In the genomic region with DNA sequence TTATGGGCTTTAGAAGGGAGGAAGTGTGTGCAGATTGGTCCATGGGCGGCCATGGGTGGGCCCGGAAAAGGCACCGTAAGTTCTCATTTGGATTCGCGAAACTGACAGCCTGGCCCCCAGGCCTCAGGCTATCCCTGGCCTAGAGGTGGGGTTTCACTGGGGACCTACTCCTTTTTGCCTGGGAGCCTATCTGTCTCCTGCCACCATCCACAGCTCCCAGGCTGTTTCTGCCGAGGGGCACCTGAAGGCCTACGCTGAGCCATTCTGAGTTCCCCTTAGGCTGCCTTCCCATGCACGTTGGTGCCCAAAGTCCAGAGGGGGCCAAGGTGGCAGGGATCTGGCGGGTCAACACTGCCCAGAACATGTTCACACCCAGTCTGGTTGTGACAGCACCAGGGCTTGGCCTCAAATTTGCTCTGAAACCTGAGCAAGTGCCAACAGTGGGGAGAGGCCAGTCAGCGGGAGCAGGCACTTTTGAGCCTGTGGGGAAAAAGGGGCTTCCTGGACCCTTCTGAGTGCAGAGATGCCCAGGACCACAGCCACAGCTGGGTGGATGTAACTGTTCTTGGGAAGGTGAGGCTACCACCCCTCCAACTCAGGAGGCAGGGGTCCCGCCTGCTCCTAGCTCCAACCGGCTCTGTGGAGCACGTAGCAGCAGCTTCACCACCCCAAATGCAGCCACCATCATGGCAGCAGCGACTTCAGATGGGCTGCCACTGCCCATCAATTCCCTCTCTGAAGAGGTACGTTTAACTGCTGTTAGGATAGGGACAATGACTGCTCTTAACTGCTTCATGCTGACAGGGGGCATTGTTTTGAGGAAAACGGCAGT, we compare ENCODE assay signal across 26 cellular contexts.
"Had no signal": no experiment of that assay in that cellular context is flagged by ENCODE, and none has a peak within 500 bp of the region (broad histone marks: within the 10 kb centered on the region; RNA-seq: fewer than 3 reads in every experiment).

No MANE protein-coding gene starts in this region.

- H3K4me3 Mint-ChIP-seq: naive thymus-derived CD8-positive, alpha-beta T cell; nephron progenitor cell; stimulated activated naive CD8-positive, alpha-beta T cell treated with anti-CD3 and anti-CD28 coated beads, Interleukin-15, amount 100 ng/mL, for 72 hours had no signal

- H3K27ac Mint-ChIP-seq: naive thymus-derived CD8-positive, alpha-beta T cell; nephron progenitor cell; stimulated activated naive CD8-positive, alpha-beta T cell treated with anti-CD3 and anti-CD28 coated beads, Interleukin-15, amount 100 ng/mL, for 72 hours had no signal

- H3K36me3 ChIP-seq: gastrocnemius medialis, lower lobe of right lung, ovary, right lobe of liver, suprapubic skin, transverse colon, vagina had no signal

- H3K27me3 Mint-ChIP-seq: naive thymus-derived CD8-positive, alpha-beta T cell; stimulated activated naive CD8-positive, alpha-beta T cell treated with anti-CD3 and anti-CD28 coated beads, Interleukin-15, amount 100 ng/mL, for 72 hours had no signal

- H3K27me3 ChIP-seq: dorsolateral prefrontal cortex, gastrocnemius medialis, ovary, right lobe of liver, suprapubic skin, transverse colon, vagina had no signal

- H3K9me3 ChIP-seq: ovary, right lobe of liver had no signal

- DNase-seq: dorsolateral prefrontal cortex; effector CD4-positive, alpha-beta T cell; foreskin fibroblast; gastrocnemius medialis; head of caudate nucleus; kidney glomerular epithelial cell; left ventricle myocardium superior; lower lobe of right lung; nephron progenitor cell; occipital lobe; ovary; retina; right lobe of liver; stimulated activated CD4-positive, alpha-beta T cell treated with anti-CD3 and anti-CD28 coated beads, Interleukin-12 subunit alpha, Interleukin-12 subunit beta, amount 100 ng/mL, for 4 hours; stimulated activated CD4-positive, alpha-beta T cell treated with anti-CD3 and anti-CD28 coated beads, Interleukin-1b, Interleukin-23, amount 100 ng/mL, for 48 hours; stimulated activated CD4-positive, alpha-beta T cell treated with anti-CD3 and anti-CD28 coated beads, Interleukin-4, amount 100 ng/mL, for 1 hour; stimulated activated CD8-positive, alpha-beta memory T cell treated with anti-CD3 and anti-CD28 coated beads, Interleukin-4, amount 100 ng/mL, for 48 hours; stimulated activated naive CD4-positive, alpha-beta T cell; stimulated activated naive CD8-positive, alpha-beta T cell treated with anti-CD3 and anti-CD28 coated beads, Interleukin-15, amount 100 ng/mL, for 72 hours; transverse colon had no signal

- ATAC-seq: gastrocnemius medialis; left ventricle myocardium superior; lower lobe of right lung; naive thymus-derived CD8-positive, alpha-beta T cell; stimulated activated naive CD8-positive, alpha-beta T cell treated with anti-CD3 and anti-CD28 coated beads, Interleukin-15, amount 100 ng/mL, for 72 hours had no signal

- H3K4me3 ChIP-seq: dorsolateral prefrontal cortex, gastrocnemius medialis, lower lobe of right lung, ovary, right lobe of liver, smooth muscle cell, suprapubic skin, transverse colon, vagina had no signal

- H3K4me1 ChIP-seq: gastrocnemius medialis, lower lobe of right lung, right lobe of liver, suprapubic skin, transverse colon, vagina had no signal

- H3K4me1 Mint-ChIP-seq: naive thymus-derived CD8-positive, alpha-beta T cell; nephron progenitor cell; stimulated activated naive CD8-positive, alpha-beta T cell treated with anti-CD3 and anti-CD28 coated beads, Interleukin-15, amount 100 ng/mL, for 72 hours had no signal

- H3K27ac ChIP-seq: dorsolateral prefrontal cortex, gastrocnemius medialis, lower lobe of right lung, ovary, right lobe of liver, suprapubic skin, transverse colon, vagina had no signal

- FAIRE-seq: colon, islet of Langerhans had no signal

- H3K4me2 ChIP-seq: smooth muscle cell had no signal
